ENCODE assay signal across 8 cellular contexts in the genomic region with DNA sequence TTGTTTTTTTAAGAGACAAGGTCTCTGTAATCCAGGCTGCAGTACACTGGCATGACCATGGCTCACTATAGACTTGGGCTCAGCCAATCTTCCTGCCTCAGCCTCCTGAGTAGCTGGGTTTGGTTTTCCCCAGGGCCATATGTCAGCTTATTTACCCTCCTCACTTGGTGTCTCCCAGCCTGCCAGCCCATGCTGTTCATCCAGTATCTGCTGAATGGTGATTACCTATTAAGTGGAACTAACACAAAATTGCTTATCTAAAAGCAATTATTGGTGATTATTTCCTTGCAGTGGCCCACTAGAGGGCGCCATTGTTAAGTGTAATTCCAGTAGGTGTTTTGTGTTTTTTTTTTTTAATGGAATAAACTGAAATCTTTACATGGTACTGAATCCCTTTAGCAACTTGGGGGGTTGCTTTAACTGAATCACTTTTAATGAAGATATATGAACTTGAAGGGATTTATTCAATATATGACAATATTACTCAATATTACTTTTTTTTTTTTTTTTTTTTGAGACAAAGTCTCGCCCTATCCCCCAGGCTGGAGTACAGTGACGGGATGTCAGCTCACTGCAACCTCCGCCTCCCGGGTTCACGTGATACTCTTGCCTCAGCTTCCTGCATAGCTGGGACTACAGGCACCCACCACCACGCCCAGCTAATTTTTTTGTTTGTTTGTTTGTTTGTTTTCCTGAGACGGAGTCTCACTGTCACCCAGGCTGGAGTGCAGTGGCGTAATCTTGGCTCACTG. TPM values are rescaled to one million over a fixed set of nuclear protein-coding genes. Genes with fewer than 3 reads are reported as not detected.
DNase-seq lines count a peak whose midpoint lies in the region; ATAC-seq and TF ChIP-seq lines count a peak whose summit lies in the region.

No MANE protein-coding gene starts in this region.

- TF ChIP-seq CTCF in mesothelial cell of epicardium (IDR thresholded peaks at IDR 0.05; ENCODE audit: unreplicated experiment) = peak; percentile 93

- no peak overlapping the region for H3K4me3 Mint-ChIP-seq in mesothelial cell of epicardium

- peaks cover 13% of the 10 kb centered on the region for H3K4me1 Mint-ChIP-seq in mesothelial cell of epicardium

- ATAC-seq in GM18868 (IDR thresholded peaks at IDR 0.05; ENCODE audit: unreplicated experiment) = no peak

- no peak overlapping the region for H3K27ac Mint-ChIP-seq in mesothelial cell of epicardium

- no peaks in the 10 kb centered on the region for H3K27me3 Mint-ChIP-seq in mesothelial cell of epicardium (ENCODE audit: low read depth)

- H3K9me3 Mint-ChIP-seq in mesothelial cell of epicardium = no peaks in the 10 kb centered on the region

- DNase-seq in NCI-H1436 (lab: John Stamatoyannopoulos, UW) = peak; percentile 73
- no peak for DNase-seq in NCI-H1436 treated with DMSO at 0.1 percent for 48 hours (lab: John Stamatoyannopoulos, UW)
- DNase-seq in NCI-H2227 treated with DMSO at 0.1 percent for 48 hours (lab: John Stamatoyannopoulos, UW) = peak; percentile 33
- DNase-seq in activated CD4-positive, alpha-beta T cell treated with anti-CD3 and anti-CD28 coated beads for 48 hours = peak; percentile 80
- DNase-seq in dedifferentiated amniotic fluid mesenchymal stem cell (ENCODE audit: extremely low spot score) = peak; percentile 62
- DNase-seq in mesothelial cell of epicardium (ENCODE audit: low spot score in 2 of 2, unreplicated experiment in 2 of 2) = peak; percentile 54 to 68
- peak; percentile 48 to 55 for DNase-seq in stimulated activated CD8-positive, alpha-beta memory T cell treated with anti-CD3 and anti-CD28 coated beads, Interleukin-7, amount 100 ng/mL, for 4 hours (ENCODE audit: low read depth in 2 of 2)

- H3K36me3 Mint-ChIP-seq in mesothelial cell of epicardium = peaks cover 15% of the 10 kb centered on the region

RNA-seq across cellular contexts. Expression of gene EXOSC2, which starts 13.8 kb away (rescaled TPM):
- 52.8 to 56.2 TPM (median 54.4 TPM) in 3 replicates for total RNA-seq in mesothelial cell of epicardium

RNA-seq across cellular contexts. Expression of gene PRDM12, which starts 43.0 kb away (rescaled TPM):
- 0.11 TPM in 1 of 3 replicates, not detected in the others for total RNA-seq in mesothelial cell of epicardium
